In genomic region chr15:20358066-20358780, GRCh38 we compare ENCODE assay signal across 14 cellular contexts.
DNase-seq lines count a peak whose midpoint lies in the region; ATAC-seq and TF ChIP-seq lines count a peak whose summit lies in the region.
"Had no signal": no experiment of that assay in that cellular context is flagged by ENCODE, and none has a peak within 500 bp of the region (broad histone marks: within the 10 kb centered on the region; RNA-seq: fewer than 3 reads in every experiment).

No MANE protein-coding gene starts in this region.

- no peaks in the 10 kb centered on the region for H3K36me3 ChIP-seq in upper lobe of left lung
- H3K36me3 ChIP-seq: thyroid gland had no signal

- TF ChIP-seq CTCF in upper lobe of left lung (IDR thresholded peaks at IDR 0.05), result no peak

- WGBS in upper lobe of left lung, 2 donors, result 86 to 88% methylated on average over 22 to 28 of the region's 28 CpGs

- CTCF ChIA-PET in activated naive CD4-positive, alpha-beta T cell treated with anti-CD3 and anti-CD28 coated beads for 36 hours (lab: Charles Lee), result interaction anchor here (1.5 to 5.2 kb wide), 3 partner anchors 8 to 1870 kb away, joined by 3 to 97 read pairs (median 3); no protein-coding TSS in a partner anchor

- H3K4me3 ChIP-seq in upper lobe of left lung, result no peak overlapping the region
- H3K4me3 ChIP-seq: thyroid gland had no signal

- TF ChIP-seq EP300 in upper lobe of left lung (IDR thresholded peaks at IDR 0.05), result no peak

- H3K4me3 Mint-ChIP-seq in activated naive CD4-positive, alpha-beta T cell treated with anti-CD3 and anti-CD28 coated beads for 36 hours, result no peak overlapping the region
- H3K4me3 Mint-ChIP-seq: naive thymus-derived CD8-positive, alpha-beta T cell had no signal

- ATAC-seq in upper lobe of left lung (ENCODE audit: low FRiP score in 2 of 2) (peak; percentile 5 to 38), HG03108 (IDR thresholded peaks at IDR 0.05; ENCODE audit: unreplicated experiment) (no peak), SK-N-SH treated with all-trans-retinoic acid at 6 μM for 48 hours (no peak; the same call in 2 of the 3 replicates)
- ATAC-seq: naive thymus-derived CD8-positive, alpha-beta T cell had no signal

- H3K4me1 Mint-ChIP-seq in activated naive CD4-positive, alpha-beta T cell treated with anti-CD3 and anti-CD28 coated beads for 36 hours (ENCODE audit: low read depth), result peaks cover 7% of the 10 kb centered on the region

- no peaks in the 10 kb centered on the region for H3K27me3 Mint-ChIP-seq in activated naive CD4-positive, alpha-beta T cell treated with anti-CD3 and anti-CD28 coated beads for 36 hours (ENCODE audit: low read depth)

- no peaks in the 10 kb centered on the region for H3K9me3 ChIP-seq in upper lobe of left lung
- H3K9me3 ChIP-seq: thyroid gland had no signal

- no peak overlapping the region for H3K27ac Mint-ChIP-seq in activated naive CD4-positive, alpha-beta T cell treated with anti-CD3 and anti-CD28 coated beads for 36 hours
- H3K27ac Mint-ChIP-seq: naive thymus-derived CD8-positive, alpha-beta T cell had no signal

- H3K27ac ChIP-seq in upper lobe of left lung, result no peak overlapping the region
- H3K27ac ChIP-seq: thyroid gland had no signal

- no peak for TF ChIP-seq POLR2A in upper lobe of left lung (IDR thresholded peaks at IDR 0.05)

- no peaks in the 10 kb centered on the region for H3K27me3 ChIP-seq in upper lobe of left lung
- H3K27me3 ChIP-seq: thyroid gland had no signal

- peak; percentile 21 for DNase-seq in activated naive CD4-positive, alpha-beta T cell treated with anti-CD3 and anti-CD28 coated beads, Interleukin-2, amount 50 U/mL, for 16 hours
- no peak for DNase-seq in activated naive CD4-positive, alpha-beta T cell treated with anti-CD3 and anti-CD28 coated beads for 36 hours
- peak; percentile 67 for DNase-seq in activated effector memory CD4-positive, alpha-beta T cell treated with anti-CD3 and anti-CD28 coated beads, Interleukin-2, amount 50 U/mL, for 16 hours
- DNase-seq in left kidney (ENCODE audit: low read depth, low spot score) (peak; percentile 15), upper lobe of left lung (peak in 1 of 2 donors; percentile 90), glomerular visceral epithelial cell (ENCODE audit: extremely low spot score) (no peak)
- DNase-seq: amniotic stem cell, Karpas-422, NCI-H187, NCI-H69, thyroid gland had no signal

- H3K4me1 ChIP-seq in upper lobe of left lung, result peaks cover 0 to 5% (median 4%) of the 10 kb centered on the region in 4 donors
- H3K4me1 ChIP-seq: thyroid gland had no signal

- H3K36me3 Mint-ChIP-seq in activated naive CD4-positive, alpha-beta T cell treated with anti-CD3 and anti-CD28 coated beads for 36 hours (ENCODE audit: low read depth), result no peaks in the 10 kb centered on the region
- H3K36me3 Mint-ChIP-seq: naive thymus-derived CD8-positive, alpha-beta T cell had no signal

- intact Hi-C loops in activated naive CD4-positive, alpha-beta T cell treated with anti-CD3 and anti-CD28 coated beads for 36 hours (cut with micrococcal nuclease), result no loop called here

- H3K9me3 Mint-ChIP-seq in activated naive CD4-positive, alpha-beta T cell treated with anti-CD3 and anti-CD28 coated beads for 36 hours, result no peaks in the 10 kb centered on the region
- H3K9me3 Mint-ChIP-seq: naive thymus-derived CD8-positive, alpha-beta T cell had no signal

TF ChIP-seq in SK-N-SH treated with all-trans-retinoic acid at 6 μM for 48 hours, 23 proteins besides CTCF, POLR2A, EP300 and RAD21:
- TF ChIP-seq ZFP30 (CRISPR knock-in tag; IDR thresholded peaks at IDR 0.05) (no peak), ZNF565 (CRISPR knock-in tag; conservative IDR thresholded peaks at IDR 0.05; ENCODE audit: low read depth) (no peak), RARB (CRISPR knock-in tag; IDR thresholded peaks at IDR 0.05) (no peak), CSDC2 (CRISPR knock-in tag; IDR thresholded peaks at IDR 0.05) (no peak), ZFP3 (CRISPR knock-in tag; IDR thresholded peaks at IDR 0.05) (no peak), ZNF70 (CRISPR knock-in tag; IDR thresholded peaks at IDR 0.05) (no peak), ZNF8 (CRISPR knock-in tag; IDR thresholded peaks at IDR 0.05) (no peak), BACH2 (CRISPR knock-in tag; IDR thresholded peaks at IDR 0.05; ENCODE audit: borderline replicate concordance) (no peak), ZC3H10 (CRISPR knock-in tag; IDR thresholded peaks at IDR 0.05) (no peak), PATZ1 (CRISPR knock-in tag; IDR thresholded peaks at IDR 0.05; ENCODE audit: borderline replicate concordance) (no peak), SNAI2 (CRISPR knock-in tag; IDR thresholded peaks at IDR 0.05) (no peak)
- TF ChIP-seq, protein P1, sequence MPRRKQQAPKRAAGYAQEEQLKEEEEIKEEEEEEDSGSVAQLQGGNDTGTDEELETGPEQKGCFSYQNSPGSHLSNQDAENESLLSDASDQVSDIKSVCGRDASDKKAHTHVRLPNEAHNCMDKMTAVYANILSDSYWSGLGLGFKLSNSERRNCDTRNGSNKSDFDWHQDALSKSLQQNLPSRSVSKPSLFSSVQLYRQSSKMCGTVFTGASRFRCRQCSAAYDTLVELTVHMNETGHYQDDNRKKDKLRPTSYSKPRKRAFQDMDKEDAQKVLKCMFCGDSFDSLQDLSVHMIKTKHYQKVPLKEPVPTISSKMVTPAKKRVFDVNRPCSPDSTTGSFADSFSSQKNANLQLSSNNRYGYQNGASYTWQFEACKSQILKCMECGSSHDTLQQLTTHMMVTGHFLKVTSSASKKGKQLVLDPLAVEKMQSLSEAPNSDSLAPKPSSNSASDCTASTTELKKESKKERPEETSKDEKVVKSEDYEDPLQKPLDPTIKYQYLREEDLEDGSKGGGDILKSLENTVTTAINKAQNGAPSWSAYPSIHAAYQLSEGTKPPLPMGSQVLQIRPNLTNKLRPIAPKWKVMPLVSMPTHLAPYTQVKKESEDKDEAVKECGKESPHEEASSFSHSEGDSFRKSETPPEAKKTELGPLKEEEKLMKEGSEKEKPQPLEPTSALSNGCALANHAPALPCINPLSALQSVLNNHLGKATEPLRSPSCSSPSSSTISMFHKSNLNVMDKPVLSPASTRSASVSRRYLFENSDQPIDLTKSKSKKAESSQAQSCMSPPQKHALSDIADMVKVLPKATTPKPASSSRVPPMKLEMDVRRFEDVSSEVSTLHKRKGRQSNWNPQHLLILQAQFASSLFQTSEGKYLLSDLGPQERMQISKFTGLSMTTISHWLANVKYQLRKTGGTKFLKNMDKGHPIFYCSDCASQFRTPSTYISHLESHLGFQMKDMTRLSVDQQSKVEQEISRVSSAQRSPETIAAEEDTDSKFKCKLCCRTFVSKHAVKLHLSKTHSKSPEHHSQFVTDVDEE (CRISPR knock-in tag; IDR thresholded peaks at IDR 0.05), result no peak
- TF ChIP-seq, protein P2, sequence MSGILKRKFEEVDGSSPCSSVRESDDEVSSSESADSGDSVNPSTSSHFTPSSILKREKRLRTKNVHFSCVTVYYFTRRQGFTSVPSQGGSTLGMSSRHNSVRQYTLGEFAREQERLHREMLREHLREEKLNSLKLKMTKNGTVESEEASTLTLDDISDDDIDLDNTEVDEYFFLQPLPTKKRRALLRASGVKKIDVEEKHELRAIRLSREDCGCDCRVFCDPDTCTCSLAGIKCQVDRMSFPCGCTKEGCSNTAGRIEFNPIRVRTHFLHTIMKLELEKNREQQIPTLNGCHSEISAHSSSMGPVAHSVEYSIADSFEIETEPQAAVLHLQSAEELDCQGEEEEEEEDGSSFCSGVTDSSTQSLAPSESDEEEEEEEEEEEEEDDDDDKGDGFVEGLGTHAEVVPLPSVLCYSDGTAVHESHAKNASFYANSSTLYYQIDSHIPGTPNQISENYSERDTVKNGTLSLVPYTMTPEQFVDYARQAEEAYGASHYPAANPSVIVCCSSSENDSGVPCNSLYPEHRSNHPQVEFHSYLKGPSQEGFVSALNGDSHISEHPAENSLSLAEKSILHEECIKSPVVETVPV (CRISPR knock-in tag; IDR thresholded peaks at IDR 0.05), result no peak

Comparison
In these comparisons a context has a peak if more than half of its experiments do, and no peak if none do; other contexts are left out.
1. DNase-seq: peak in activated naive CD4-positive, alpha-beta T cell treated with anti-CD3 and anti-CD28 coated beads, Interleukin-2, amount 50 U/mL, for 16 hours (single experiment), activated effector memory CD4-positive, alpha-beta T cell treated with anti-CD3 and anti-CD28 coated beads, Interleukin-2, amount 50 U/mL, for 16 hours (single experiment) and left kidney (single experiment); none in activated naive CD4-positive, alpha-beta T cell treated with anti-CD3 and anti-CD28 coated beads for 36 hours (single experiment) and glomerular visceral epithelial cell (single experiment).
2. ATAC-seq: peak in upper lobe of left lung (2 of 2); none in HG03108 (single experiment) and SK-N-SH treated with all-trans-retinoic acid at 6 μM for 48 hours (single experiment).